Comparison of ENCODE assay signal across 8 cellular contexts in the genomic region with DNA sequence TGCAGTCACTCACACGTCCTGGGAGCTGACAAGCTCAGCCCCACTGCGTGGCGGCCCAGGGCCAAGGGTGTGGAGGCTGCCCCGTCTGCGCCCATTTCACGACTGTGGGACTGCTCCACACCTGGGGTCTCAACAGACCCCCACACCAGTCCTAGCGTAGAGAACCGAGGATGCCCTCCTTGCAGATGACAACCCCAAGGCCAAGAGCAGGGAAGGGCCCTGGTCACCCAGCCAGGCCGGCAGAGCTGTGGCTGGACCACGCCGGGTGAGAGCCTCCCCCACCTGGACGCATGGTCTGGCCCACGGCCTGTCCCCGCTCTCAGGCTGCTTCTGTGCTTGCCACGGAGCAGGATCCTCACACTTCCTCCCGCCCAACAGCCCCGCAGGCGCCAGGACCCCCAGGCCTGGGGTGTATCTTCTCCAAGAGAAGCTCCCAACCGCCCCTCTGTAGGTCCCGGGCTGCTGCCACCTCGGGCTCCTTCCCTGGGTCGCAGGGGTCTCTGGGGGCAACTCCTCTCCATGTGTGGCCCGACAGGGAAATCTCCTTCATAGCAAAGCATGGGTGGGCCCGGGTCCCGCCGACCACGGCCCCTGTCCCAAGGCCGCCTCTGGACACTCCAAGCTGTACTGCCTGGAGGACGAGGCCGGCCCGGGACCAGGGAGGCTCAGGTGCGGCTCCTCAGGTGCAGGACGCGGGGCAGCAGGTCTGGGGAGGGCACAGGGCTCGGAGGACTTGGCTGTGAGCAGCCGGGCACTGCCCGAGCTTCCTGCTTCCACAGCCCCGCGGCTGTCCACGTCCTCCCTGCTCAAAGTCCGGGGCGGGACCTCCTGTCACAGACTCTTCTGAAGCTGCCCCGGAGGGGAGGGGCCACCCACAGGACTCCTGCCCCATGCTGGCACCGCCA.
A peak's percentile ranks its signal among the peaks of the same experiment; 100 is the strongest.
DNase-seq lines count a peak whose midpoint lies in the region; TF ChIP-seq lines count a peak whose summit lies in the region.

No MANE protein-coding gene starts in this region.

- intact Hi-C loops in ascending aorta (cut with DNase I) = no loop called here
- intact Hi-C loops in activated naive CD4-positive, alpha-beta T cell treated with anti-CD3 and anti-CD28 coated beads for 36 hours (cut with micrococcal nuclease) = no loop called here

- no peak overlapping the region for H3K27ac ChIP-seq in ascending aorta
- H3K27ac ChIP-seq in smooth muscle cell (ENCODE audit: low read depth) = no peak overlapping the region

- CTCF ChIA-PET in activated naive CD4-positive, alpha-beta T cell treated with anti-CD3 and anti-CD28 coated beads for 36 hours (lab: Charles Lee) = no interaction called here

- no peaks in the 10 kb centered on the region for H3F3A ChIP-seq in smooth muscle cell (ENCODE audit: low read depth)

- WGBS in smooth muscle cell (ENCODE audit: low lambda C conversion rate) = 84% methylated on average over 43 of the region's 44 CpGs

- peaks cover 28% of the 10 kb centered on the region for H3K4me1 Mint-ChIP-seq in activated naive CD4-positive, alpha-beta T cell treated with anti-CD3 and anti-CD28 coated beads for 36 hours (ENCODE audit: low read depth)

- H3K27me3 ChIP-seq in ascending aorta (no peaks in the 10 kb centered on the region), smooth muscle cell (ENCODE audit: low read depth) (peaks cover 27% of the 10 kb centered on the region)

- H3K36me3 Mint-ChIP-seq in activated naive CD4-positive, alpha-beta T cell treated with anti-CD3 and anti-CD28 coated beads for 36 hours (ENCODE audit: low read depth) = no peaks in the 10 kb centered on the region

- H3K9me3 ChIP-seq in ascending aorta = peaks cover 0 to 7% of the 10 kb centered on the region in 2 donors
- no peaks in the 10 kb centered on the region for H3K9me3 ChIP-seq in smooth muscle cell (replicated peaks; ENCODE audit: low read depth)

- H3K4me3 ChIP-seq in ascending aorta (peak overlapping the region; percentile 48 to 63), smooth muscle cell (no peak overlapping the region)

- peak; percentile 10 for DNase-seq in HT-29 (ENCODE audit: low spot score)
- DNase-seq in ascending aorta (ENCODE audit: low spot score in 2 of 2) = peak in 1 of 2 donors; percentile 60
- peak; percentile 65 for DNase-seq in kidney tubule cell (ENCODE audit: low spot score)
- DNase-seq in smooth muscle cell (lab: John Stamatoyannopoulos, UW; ENCODE audit: unreplicated experiment) = no peak
- no peak for DNase-seq in ureter (ENCODE audit: low spot score)
- DNase-seq in NOMO-1 (lab: John Stamatoyannopoulos, UW; ENCODE audit: unreplicated experiment in 2 of 2) = no peak
- no peak for DNase-seq in SIG-M5 treated with dmso at 0.1 percent for 504 hours (lab: John Stamatoyannopoulos, UW; ENCODE audit: unreplicated experiment)
- no peak for DNase-seq in activated naive CD4-positive, alpha-beta T cell treated with anti-CD3 and anti-CD28 coated beads for 36 hours

- H4K20me1 ChIP-seq in smooth muscle cell (ENCODE audit: low read depth) = no peaks in the 10 kb centered on the region

- peaks cover 3% of the 10 kb centered on the region in 2 donors for H3K4me1 ChIP-seq in ascending aorta
- H3K4me1 ChIP-seq in smooth muscle cell (ENCODE audit: low read depth) = peaks cover 4% of the 10 kb centered on the region

- H3K27ac Mint-ChIP-seq in activated naive CD4-positive, alpha-beta T cell treated with anti-CD3 and anti-CD28 coated beads for 36 hours = no peak overlapping the region

- H2AFZ ChIP-seq in smooth muscle cell (ENCODE audit: low read depth) = no peak overlapping the region

- TF ChIP-seq CTCF in ascending aorta (IDR thresholded peaks at IDR 0.05) = no peak
- TF ChIP-seq CTCF in smooth muscle cell (IDR thresholded peaks at IDR 0.05; ENCODE audit: borderline replicate concordance, insufficient read depth, poor library complexity, severe bottlenecking) = no peak

- peak overlapping the region; percentile 82 for H3K4me2 ChIP-seq in smooth muscle cell

- H3K9me3 Mint-ChIP-seq in activated naive CD4-positive, alpha-beta T cell treated with anti-CD3 and anti-CD28 coated beads for 36 hours = peaks cover 9% of the 10 kb centered on the region

- H3K9ac ChIP-seq in smooth muscle cell (ENCODE audit: low read depth) = no peak overlapping the region

- H3K36me3 ChIP-seq in ascending aorta (no peaks in the 10 kb centered on the region), smooth muscle cell (ENCODE audit: low read depth) (no peaks in the 10 kb centered on the region)

- H3K4me3 Mint-ChIP-seq in activated naive CD4-positive, alpha-beta T cell treated with anti-CD3 and anti-CD28 coated beads for 36 hours = no peak overlapping the region

- H3K79me2 ChIP-seq in smooth muscle cell (ENCODE audit: low read depth) = no peaks in the 10 kb centered on the region

- H3K27me3 Mint-ChIP-seq in activated naive CD4-positive, alpha-beta T cell treated with anti-CD3 and anti-CD28 coated beads for 36 hours (ENCODE audit: low read depth) = no peaks in the 10 kb centered on the region

Comparison
In these comparisons a context has a peak if more than half of its experiments do, and no peak if none do; other contexts are left out.
1. DNase-seq: peak in HT-29 (single experiment) and kidney tubule cell (single experiment); none in smooth muscle cell (single experiment), ureter (single experiment), NOMO-1 (0 of 2), SIG-M5 treated with dmso at 0.1 percent for 504 hours (single experiment) and activated naive CD4-positive, alpha-beta T cell treated with anti-CD3 and anti-CD28 coated beads for 36 hours (single experiment).